ENCODE assay signal across 1 cellular context in genomic region chrX:44542567-44543325, GRCh38.
TF ChIP-seq lines count a peak whose summit lies in the region.

FUNDC1 (minus strand) TSS chrX:44542859; CDS start chrX:44542832, 27 bp downstream.

TF ChIP-seq in A549, 52 proteins besides CTCF, POLR2A, EP300 and RAD21 (continued from another document):
- no peak for TF ChIP-seq E2F6 (IDR thresholded peaks at IDR 0.05; ENCODE audit: borderline replicate concordance, low read depth)
- no peak for TF ChIP-seq MAZ (IDR thresholded peaks at IDR 0.05; ENCODE audit: borderline replicate concordance, low read depth, low read length)
- TF ChIP-seq TFCP2L1 (CRISPR knock-in tag; IDR thresholded peaks at IDR 0.05): no peak
- TF ChIP-seq SMC3 (IDR thresholded peaks at IDR 0.05): peak; percentile 45
- TF ChIP-seq HMGXB4 (CRISPR knock-in tag; IDR thresholded peaks at IDR 0.05; ENCODE audit: borderline replicate concordance): no peak
- TF ChIP-seq MAX (IDR thresholded peaks at IDR 0.05): no peak
- no peak for TF ChIP-seq NPAS2 (CRISPR knock-in tag; IDR thresholded peaks at IDR 0.05; ENCODE audit: borderline replicate concordance)
- no peak for TF ChIP-seq CBX8 (IDR thresholded peaks at IDR 0.05)
- TF ChIP-seq BCL3 (IDR thresholded peaks at IDR 0.05): 0 out of 3 replicates have a peak, but pooled peaks have one; percentile 25
